In the genomic region with DNA sequence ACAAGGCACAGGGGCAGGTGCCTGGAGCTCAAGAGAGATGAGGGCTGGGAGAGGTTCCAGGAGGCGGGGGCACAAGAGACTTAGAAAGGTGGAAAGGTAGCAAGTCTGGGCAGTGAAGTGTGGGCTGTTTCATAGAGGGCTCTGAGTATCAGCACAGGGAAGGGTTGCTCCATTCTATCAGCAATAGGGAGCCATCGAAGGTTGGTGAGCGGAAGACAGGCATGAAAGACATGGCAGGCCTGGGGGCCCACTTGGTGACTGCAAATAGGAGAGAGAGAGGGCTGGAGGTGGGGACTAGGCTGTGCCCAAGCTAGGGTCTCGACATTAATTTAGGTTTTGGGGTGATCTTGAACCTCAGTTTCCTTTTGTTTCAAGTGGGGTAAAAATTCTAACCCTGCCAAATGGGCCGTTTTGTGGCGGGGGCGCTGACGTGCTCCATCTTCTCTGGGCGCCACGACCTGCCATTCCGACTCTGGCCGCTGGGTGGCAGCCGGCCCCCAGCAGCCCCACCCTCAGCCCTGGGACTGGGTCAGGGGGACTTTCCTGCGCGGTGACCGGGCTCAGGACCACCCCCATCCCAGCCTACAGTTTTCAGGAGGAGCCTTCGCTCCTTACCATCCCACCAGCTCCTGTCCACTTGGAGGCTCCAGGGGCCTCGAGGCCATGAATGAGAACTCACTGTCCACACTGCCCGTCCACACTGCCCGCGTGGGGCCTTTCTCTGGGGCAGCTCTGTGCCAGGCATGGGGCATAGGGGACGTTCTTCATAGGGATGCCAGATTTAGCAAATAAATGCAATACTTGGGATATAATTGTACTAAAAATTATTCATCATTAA, we compare ENCODE assay signal across 8 cellular contexts. TPM values are rescaled to one million over a fixed set of nuclear protein-coding genes. Genes with fewer than 3 reads are reported as not detected.
A peak's percentile ranks its signal among the peaks of the same experiment; 100 is the strongest.
DNase-seq lines count a peak whose midpoint lies in the region; ATAC-seq and TF ChIP-seq lines count a peak whose summit lies in the region.

No MANE protein-coding gene starts in this region.

- peak overlapping the region in 1 of 3 donors; percentile 48 for H3K27ac Mint-ChIP-seq in CD4-positive, CD25-positive, alpha-beta regulatory T cell
- H3K27ac Mint-ChIP-seq in brain = peak overlapping the region in 3 of 5 experiments; percentile 40 to 87 (median 56)

- H3K4me1 Mint-ChIP-seq in CD4-positive, CD25-positive, alpha-beta regulatory T cell = peaks cover 0 to 9% (median 3%) of the 10 kb centered on the region in 4 donors
- H3K4me1 Mint-ChIP-seq in brain = peaks cover 56% of the 10 kb centered on the region

- no peaks in the 10 kb centered on the region for H3K36me3 Mint-ChIP-seq in CD4-positive, CD25-positive, alpha-beta regulatory T cell
- no peaks in the 10 kb centered on the region for H3K36me3 Mint-ChIP-seq in brain

- H3K27ac ChIP-seq in CD4-positive, CD25-positive, alpha-beta regulatory T cell (ENCODE audit: insufficient read depth, low read length, poor library complexity, severe bottlenecking) = no peak overlapping the region

- ATAC-seq in CD4-positive, CD25-positive, alpha-beta regulatory T cell (ENCODE audit: low read depth in 2 of 2) = peak; percentile 41 to 42
- ATAC-seq in HG03066 (IDR thresholded peaks at IDR 0.05; ENCODE audit: low read depth, unreplicated experiment) = peak; percentile 52
- ATAC-seq in GM18498 (IDR thresholded peaks at IDR 0.05; ENCODE audit: unreplicated experiment) = no peak

- no peak overlapping the region for H3K4me3 ChIP-seq in CD4-positive, CD25-positive, alpha-beta regulatory T cell (ENCODE audit: low read depth, low read length)

- H3K9me3 Mint-ChIP-seq in CD4-positive, CD25-positive, alpha-beta regulatory T cell = peaks cover 0 to 7% (median 0%) of the 10 kb centered on the region in 7 donors
- H3K9me3 Mint-ChIP-seq in brain = peaks cover 0 to 3% (median 0%) of the 10 kb centered on the region in 5 experiments

- DNase-seq in CD4-positive, CD25-positive, alpha-beta regulatory T cell = peak; percentile 12 to 39 (median 22)
- DNase-seq in UCSD-AML1 (lab: John Stamatoyannopoulos, UW; ENCODE audit: unreplicated experiment) (peak; percentile 58), kidney glomerular epithelial cell (lab: John Stamatoyannopoulos, UW) (peak; percentile 6), NCI-H187 treated with DMSO at 0.1 percent for 48 hours (lab: John Stamatoyannopoulos, UW) (no peak)
- peak; percentile 42 to 60 for DNase-seq in stimulated activated CD4-positive, alpha-beta T cell treated with anti-CD3 and anti-CD28 coated beads, Interleukin-4, amount 100 ng/mL, for 48 hours (ENCODE audit: low read depth in 2 of 2)

- H3K9me3 ChIP-seq in CD4-positive, CD25-positive, alpha-beta regulatory T cell (ENCODE audit: control insufficient read depth in 2 of 2, low read length in 2 of 2) = no peaks in the 10 kb centered on the region

- no peaks in the 10 kb centered on the region for H3K36me3 ChIP-seq in CD4-positive, CD25-positive, alpha-beta regulatory T cell (ENCODE audit: control insufficient read depth, insufficient read depth, low read length)

- peaks cover 5% of the 10 kb centered on the region for H3K27me3 Mint-ChIP-seq in CD4-positive, CD25-positive, alpha-beta regulatory T cell
- H3K27me3 Mint-ChIP-seq in brain = peaks cover 6% of the 10 kb centered on the region

- peaks cover 3% of the 10 kb centered on the region for H3K27me3 ChIP-seq in CD4-positive, CD25-positive, alpha-beta regulatory T cell (ENCODE audit: control insufficient read depth, insufficient read depth, low read length)

- no peaks in the 10 kb centered on the region for H3K4me1 ChIP-seq in CD4-positive, CD25-positive, alpha-beta regulatory T cell (ENCODE audit: control insufficient read depth, insufficient read depth, low read length, poor library complexity, severe bottlenecking)

- H3K4me3 Mint-ChIP-seq in CD4-positive, CD25-positive, alpha-beta regulatory T cell = no peak overlapping the region
- H3K4me3 Mint-ChIP-seq in brain = peak overlapping the region in 1 of 5 experiments; percentile 45

- peak; percentile 98 to 100 for TF ChIP-seq CTCF in brain (conservative IDR thresholded peaks at IDR 0.05)

RNA-seq across cellular contexts. Expression of a gene that starts 37.2 kb away (rescaled TPM):
- 14.0 TPM for total RNA-seq in CD4-positive, CD25-positive, alpha-beta regulatory T cell
- polyA plus RNA-seq in CD4-positive, CD25-positive, alpha-beta regulatory T cell = 10 to 100 TPM; 28.1 to 41.7 (median 32.0) TPM
- 94.6 TPM for polyA plus RNA-seq in brain (ENCODE audit: insufficient read depth, low read depth, low replicate concordance)
